9 cellular contexts compared by ENCODE assay signal in the genomic region with DNA sequence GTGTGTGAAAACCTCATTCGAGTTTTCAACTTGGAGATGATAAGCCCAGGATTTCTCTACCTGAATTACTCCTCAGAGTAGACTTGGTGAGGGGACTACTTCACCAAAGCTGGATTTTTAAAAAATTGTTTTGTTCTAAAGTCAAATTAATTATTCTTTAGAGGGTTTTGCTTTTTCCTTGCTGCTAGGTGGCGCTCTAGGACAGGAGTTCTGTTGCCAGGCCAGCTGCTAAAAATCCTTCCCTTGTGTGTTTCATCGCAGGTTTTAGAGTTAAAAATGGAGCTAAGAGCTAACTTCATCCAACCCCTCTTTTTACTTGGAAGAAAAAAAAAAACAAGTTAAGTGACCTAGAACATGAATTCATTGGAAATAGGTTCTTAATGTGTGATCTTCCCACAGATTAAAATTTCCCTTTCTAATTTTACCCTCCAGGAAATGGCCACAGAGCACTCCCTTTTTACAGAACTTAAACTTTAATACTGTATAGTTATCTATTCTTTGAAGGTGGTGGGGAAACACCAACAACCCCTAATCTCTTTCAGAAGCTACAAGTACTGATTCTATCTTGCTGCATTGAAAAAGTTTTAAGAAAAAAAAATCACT. TPM values are rescaled to one million over a fixed set of nuclear protein-coding genes. Genes with fewer than 3 reads are reported as not detected.
A peak's percentile ranks its signal among the peaks of the same experiment; 100 is the strongest.
DNase-seq lines count a peak whose midpoint lies in the region; ATAC-seq and TF ChIP-seq lines count a peak whose summit lies in the region.
"Had no signal": no experiment of that assay in that cellular context is flagged by ENCODE, and none has a peak within 500 bp of the region (broad histone marks: within the 10 kb centered on the region; RNA-seq: fewer than 3 reads in every experiment).

No MANE protein-coding gene starts in this region.

- DNase-seq in cardiac muscle cell (ENCODE audit: low read depth in 1 of 2, low spot score in 1 of 2), result peak; percentile 60 to 86
- DNase-seq in Right ventricle myocardium inferior (ENCODE audit: missing footprints), result no peak
- peak; percentile 28 for DNase-seq in NCI-H146 treated with DMSO at 0.1 percent for 48 hours (lab: John Stamatoyannopoulos, UW; ENCODE audit: unreplicated experiment)
- peak; percentile 22 for DNase-seq in T-helper 22 cell (ENCODE audit: low read depth)
- peak; percentile 37 for DNase-seq in brain microvascular endothelial cell
- peak; percentile 63 for DNase-seq in kidney tubule cell (ENCODE audit: low spot score)
- peak; percentile 5 to 13 (median 7) for DNase-seq in stimulated activated CD4-positive, alpha-beta T cell treated with anti-CD3 and anti-CD28 coated beads, TNF-alpha, amount 100 ng/mL, for 1 hour (ENCODE audit: low read depth in 3 of 3, low spot score in 1 of 3)

- intact Hi-C loops in Right ventricle myocardium inferior (cut with DNase I), result loop anchor here (1.0 kb wide), 1 partner anchor 104 kb away; no protein-coding TSS in a partner anchor

- no peaks in the 10 kb centered on the region for H3K36me3 ChIP-seq in cardiac muscle cell
- no peaks in the 10 kb centered on the region for H3K36me3 ChIP-seq in brain microvascular endothelial cell (replicated peaks)

- no peaks in the 10 kb centered on the region for H3K9me3 ChIP-seq in cardiac muscle cell (ENCODE audit: low read depth)

- H3K4me1 ChIP-seq in cardiac muscle cell (ENCODE audit: low read depth), result no peaks in the 10 kb centered on the region

- H3K27me3 ChIP-seq in cardiac muscle cell (no peaks in the 10 kb centered on the region), brain microvascular endothelial cell (replicated peaks) (peaks cover 2% of the 10 kb centered on the region)

- no peak for ATAC-seq in Right ventricle myocardium inferior
- ATAC-seq in GM21381 (IDR thresholded peaks at IDR 0.05; ENCODE audit: unreplicated experiment), result no peak

- peak; percentile 73 for TF ChIP-seq CTCF in cardiac muscle cell (IDR thresholded peaks at IDR 0.05; ENCODE audit: low read depth, low read length)
- TF ChIP-seq CTCF in brain microvascular endothelial cell (IDR thresholded peaks at IDR 0.05; ENCODE audit: low read depth, low read length, missing control alignments), result peak; percentile 78

- H3K4me3 ChIP-seq in cardiac muscle cell (no peak overlapping the region), brain microvascular endothelial cell (ENCODE audit: low read depth, low read length) (no peak overlapping the region)

- no peak overlapping the region for H3K27ac ChIP-seq in cardiac muscle cell
- no peak overlapping the region for H3K27ac ChIP-seq in brain microvascular endothelial cell

- in situ Hi-C loops in brain microvascular endothelial cell (cut with HindIII; ENCODE audit: low pct_ligation_motif_present, low sequenced_read_pairs), result no loop called here

RNA-seq across cellular contexts. Expression of gene FAM163A, which starts 36.7 kb away (rescaled TPM):
- total RNA-seq in cardiac muscle cell (0.18 and 0.42 TPM in 2 replicates), Right ventricle myocardium inferior (0.65 TPM)
- polyA plus RNA-seq in cardiac muscle cell, result 0.06 TPM in 1 of 2 replicates, not detected in the other
- total RNA-seq: lower leg skin had no signal
